ENCODE assay signal across 20 cellular contexts in genomic region chr11:2180775-2181370, GRCh38. TPM values are rescaled to one million over a fixed set of nuclear protein-coding genes. Genes with fewer than 3 reads are reported as not detected.
DNase-seq lines count a peak whose midpoint lies in the region; ATAC-seq, FAIRE-seq and TF ChIP-seq lines count a peak whose summit lies in the region.
"Had no signal": no experiment of that assay in that cellular context is flagged by ENCODE, and none has a peak within 500 bp of the region (broad histone marks: within the 10 kb centered on the region; RNA-seq: fewer than 3 reads in every experiment).

No MANE protein-coding gene starts in this region.

- H3K9me3 ChIP-seq in BLaER1 treated with 17β-estradiol and CSF1 and Interleukin-3, amounts not matched to agents 10 nM and 100 nM (replicated peaks in 1 of 11) = no peaks in the 10 kb centered on the region
- H3K9me3 ChIP-seq in HEK293 (ENCODE audit: control insufficient read depth, insufficient read depth, low read depth, low read length) (no peaks in the 10 kb centered on the region), keratinocyte (ENCODE audit: control insufficient read depth, low read depth, low read length) (no peaks in the 10 kb centered on the region), small intestine (ENCODE audit: control insufficient read depth, low read depth) (no peaks in the 10 kb centered on the region)
- H3K9me3 ChIP-seq: BE2C, SJCRH30 had no signal

- H3K4me2 ChIP-seq in BLaER1 treated with 17β-estradiol and CSF1 and Interleukin-3, amounts not matched to agents 10 nM and 100 nM = peak overlapping the region in 7 of 11 experiments; percentile 57 to 92 (median 76); a peak in 11 of 22 replicates
- H3K4me2 ChIP-seq in keratinocyte (ENCODE audit: control insufficient read depth, extremely low read depth, insufficient read depth, low read depth, low read length) = peak overlapping the region; percentile 51

- H3K4me1 ChIP-seq in BLaER1 treated with 17β-estradiol and CSF1 and Interleukin-3, amounts not matched to agents 10 nM and 100 nM = peaks cover 2 to 50% (median 38%) of the 10 kb centered on the region in 10 experiments; a peak in 16 of 20 replicates
- H3K4me1 ChIP-seq in HEK293 (ENCODE audit: control insufficient read depth, insufficient read depth, low read length) (no peaks in the 10 kb centered on the region), keratinocyte (ENCODE audit: control insufficient read depth, extremely low read depth, insufficient read depth, low read length) (peaks cover 68% of the 10 kb centered on the region), small intestine (ENCODE audit: control insufficient read depth in 2 of 2, insufficient read depth in 1 of 2, low read depth in 1 of 2, low read length in 1 of 2) (no peaks in the 10 kb centered on the region)

- no peak for TF ChIP-seq CTCF in HEK293 (tag by site-specific recombination; IDR thresholded peaks at IDR 0.05)
- no peak for TF ChIP-seq CTCF in RWPE1 (conservative IDR thresholded peaks at IDR 0.05; ENCODE audit: low read depth)
- no peak for TF ChIP-seq CTCF in keratinocyte (optimal IDR thresholded peaks at IDR 0.05 in 1 of 3, IDR thresholded peaks at IDR 0.05 in 1 of 3, conservative IDR thresholded peaks at IDR 0.05 in 1 of 3; ENCODE audit: extremely low read depth in 1 of 3, insufficient read depth in 2 of 3, low read length in 3 of 3)

- H3K79me2 ChIP-seq in keratinocyte (ENCODE audit: control insufficient read depth, insufficient read depth, low read length) = peaks cover 4% of the 10 kb centered on the region

- no peaks in the 10 kb centered on the region for H3K9me1 ChIP-seq in keratinocyte (ENCODE audit: control insufficient read depth, extremely low read depth, insufficient read depth, low read length)

- peaks cover 4% of the 10 kb centered on the region for H3K4me1 Mint-ChIP-seq in activated T-cell treated with anti-CD3 and anti-CD28 coated beads, Interleukin-2, amount 50 U/mL, for 72 hours (ENCODE audit: low read depth)

- peaks cover 0 to 21% (median 12%) of the 10 kb centered on the region in 11 experiments; a peak in 14 of 22 replicates for H3K27me3 ChIP-seq in BLaER1 treated with 17β-estradiol and CSF1 and Interleukin-3, amounts not matched to agents 10 nM and 100 nM
- H3K27me3 ChIP-seq in keratinocyte (ENCODE audit: control insufficient read depth, extremely low read depth, insufficient read depth, low read length) = no peaks in the 10 kb centered on the region
- peaks cover 0 to 5% of the 10 kb centered on the region in 2 donors for H3K27me3 ChIP-seq in small intestine (ENCODE audit: control insufficient read depth in 2 of 2, insufficient read depth in 2 of 2, low read length in 2 of 2)
- H3K27me3 ChIP-seq: BE2C had no signal

- WGBS in small intestine, 3 donors = 74 to 82% (median 80%) methylated on average over 10 to 11 of the region's 11 CpGs

- H4K20me1 ChIP-seq in BLaER1 treated with 17β-estradiol and CSF1 and Interleukin-3, amounts not matched to agents 10 nM and 100 nM = peaks cover 0 to 10% (median 0%) of the 10 kb centered on the region in 11 experiments; a peak in 5 of 22 replicates
- no peaks in the 10 kb centered on the region for H4K20me1 ChIP-seq in keratinocyte (ENCODE audit: control insufficient read depth, extremely low read depth, insufficient read depth, low read length)

- peak overlapping the region in 2 of 11 experiments; percentile 26 to 27; a peak in 2 of 22 replicates for H3K9ac ChIP-seq in BLaER1 treated with 17β-estradiol and CSF1 and Interleukin-3, amounts not matched to agents 10 nM and 100 nM
- H3K9ac ChIP-seq in keratinocyte (ENCODE audit: control insufficient read depth, extremely low read depth, insufficient read depth, low read length) = peak overlapping the region; percentile 53

- H3K27ac Mint-ChIP-seq in activated T-cell treated with anti-CD3 and anti-CD28 coated beads, Interleukin-2, amount 50 U/mL, for 72 hours = no peak overlapping the region
- H3K27ac Mint-ChIP-seq: CD8-positive, alpha-beta memory T cell had no signal

- H3K4me3 ChIP-seq in BLaER1 treated with 17β-estradiol and CSF1 and Interleukin-3, amounts not matched to agents 10 nM and 100 nM = no peak overlapping the region
- H3K4me3 ChIP-seq in HEK293 (ENCODE audit: low read depth, low read length) (no peak overlapping the region), keratinocyte (ENCODE audit: control insufficient read depth in 2 of 3, extremely low read depth in 1 of 3, insufficient read depth in 2 of 3, low read depth in 1 of 3, low read length in 3 of 3) (no peak overlapping the region), small intestine (ENCODE audit: low read depth in 1 of 2, low read length in 2 of 2) (no peak overlapping the region)
- H3K4me3 ChIP-seq: K562, SJCRH30 had no signal

- no peaks in the 10 kb centered on the region for H3K36me3 ChIP-seq in BLaER1 treated with 17β-estradiol and CSF1 and Interleukin-3, amounts not matched to agents 10 nM and 100 nM
- H3K36me3 ChIP-seq in HEK293 (ENCODE audit: control insufficient read depth in 2 of 2, insufficient read depth in 1 of 2, low read length in 2 of 2) (no peaks in the 10 kb centered on the region), keratinocyte (ENCODE audit: control insufficient read depth in 2 of 2, extremely low read depth in 1 of 2, insufficient read depth in 2 of 2, low read length in 2 of 2) (no peaks in the 10 kb centered on the region), small intestine (ENCODE audit: control insufficient read depth in 2 of 2, insufficient read depth in 2 of 2, low read length in 2 of 2) (no peaks in the 10 kb centered on the region)
- H3K36me3 ChIP-seq: BE2C, SJCRH30 had no signal

- peak; percentile 88 for DNase-seq in RWPE1 (ENCODE audit: low spot score)
- no peak for DNase-seq in keratinocyte (ENCODE audit: low read depth, low spot score)
- DNase-seq in NCI-H1092 treated with DMSO at 0.1 percent for 48 hours (lab: John Stamatoyannopoulos, UW) = no peak
- no peak for DNase-seq in activated T-cell treated with anti-CD3 and anti-CD28 coated beads, Interleukin-2, amount 50 U/mL, for 72 hours
- no peak for DNase-seq in small intestine
- DNase-seq: BE2C; CD8-positive, alpha-beta memory T cell; NCI-H1105; NCI-H187; NCI-H510A; NCI-H82; SJCRH30; SW 1271 had no signal

- no peaks in the 10 kb centered on the region for H3K36me3 Mint-ChIP-seq in activated T-cell treated with anti-CD3 and anti-CD28 coated beads, Interleukin-2, amount 50 U/mL, for 72 hours (ENCODE audit: insufficient read depth in 2 of 2)
- H3K36me3 Mint-ChIP-seq: CD8-positive, alpha-beta memory T cell had no signal

- no peak overlapping the region for H3K27ac ChIP-seq in BLaER1 treated with 17β-estradiol and CSF1 and Interleukin-3, amounts not matched to agents 10 nM and 100 nM
- no peak overlapping the region for H3K27ac ChIP-seq in HEK293 (ENCODE audit: extremely low read depth, low read depth, low read length)
- peak overlapping the region; percentile 99 for H3K27ac ChIP-seq in RWPE1
- peak overlapping the region; percentile 87 for H3K27ac ChIP-seq in keratinocyte (ENCODE audit: control insufficient read depth, insufficient read depth, low read length)
- H3K27ac ChIP-seq in small intestine (ENCODE audit: low read depth in 1 of 2, low read length in 1 of 2) = no peak overlapping the region
- H3K27ac ChIP-seq: SJCRH30 had no signal

- ATAC-seq in GM21723 (IDR thresholded peaks at IDR 0.05; ENCODE audit: unreplicated experiment) = no peak
- ATAC-seq in activated T-cell treated with anti-CD3 and anti-CD28 coated beads, Interleukin-2, amount 50 U/mL, for 72 hours (replicated peaks in 1 of 2) = no peak
- ATAC-seq: K562 had no signal

- dilution Hi-C loops in keratinocyte (cut with MboI; ENCODE audit: extremely low pct_ligation_motif_present, low sequenced_read_pairs) = no loop called here

- no peak overlapping the region for H3K4me3 Mint-ChIP-seq in activated T-cell treated with anti-CD3 and anti-CD28 coated beads, Interleukin-2, amount 50 U/mL, for 72 hours
- H3K4me3 Mint-ChIP-seq: CD8-positive, alpha-beta memory T cell had no signal

- H2AFZ ChIP-seq in keratinocyte (ENCODE audit: control insufficient read depth, low read length) = peak overlapping the region; percentile 32

- FAIRE-seq in keratinocyte (lab: Jason Lieb, UNC) (peak; percentile 83), small intestine (lab: Jason Lieb, UNC) (no peak)
- FAIRE-seq: H1, K562 had no signal

- POLR2A ChIA-PET in HEK293 (lab: Yijun Ruan, JAX) (no interaction called here), RWPE1 (lab: Yijun Ruan, JAX; ENCODE audit: low non-redundant PET) (no interaction called here)

- H3K9me3 Mint-ChIP-seq in activated T-cell treated with anti-CD3 and anti-CD28 coated beads, Interleukin-2, amount 50 U/mL, for 72 hours = no peaks in the 10 kb centered on the region
- H3K9me3 Mint-ChIP-seq: CD8-positive, alpha-beta memory T cell had no signal

- CTCF ChIA-PET in HEK293 (lab: Yijun Ruan, JAX) = interaction anchor here (1.3 kb wide), 1 partner anchor 240 kb away, joined by 3 read pairs; no protein-coding TSS in a partner anchor
- CTCF ChIA-PET in RWPE1 (lab: Yijun Ruan, JAX) = interaction anchor here (1.2 kb wide), 1 partner anchor 240 kb away, joined by 5 read pairs; no protein-coding TSS in a partner anchor

- peaks cover 9% of the 10 kb centered on the region for H3K27me3 Mint-ChIP-seq in activated T-cell treated with anti-CD3 and anti-CD28 coated beads, Interleukin-2, amount 50 U/mL, for 72 hours (ENCODE audit: low read depth)

RNA-seq across cellular contexts. Expression of gene TH, which starts 9.3 kb away (rescaled TPM):
- polyA plus RNA-seq in keratinocyte = 0.50 to 0.86 TPM (median 0.67 TPM) in 3 replicates
- not detected for polyA plus RNA-seq in keratinocyte (2011; ENCODE audit: low read depth)
- polyA plus RNA-seq in keratinocyte (2011; cell fraction: cytosol; rRNA removed) = 0.32 and 0.90 TPM in 2 replicates
- 1.2 and 2.6 TPM in 2 replicates for polyA plus RNA-seq in keratinocyte (2011; cell fraction: nucleus; rRNA removed)
- 0.31 and 1.4 TPM in 2 replicates for polyA plus RNA-seq in keratinocyte (2012; ENCODE audit: low replicate concordance)
- 0.16 to 0.43 TPM in 2 of 3 replicates, not detected in the other for polyA minus RNA-seq in keratinocyte
- polyA minus RNA-seq in keratinocyte (2011; cell fraction: cytosol; rRNA and poly(A)+ RNA removed) = 0.96 TPM
- 0.78 TPM in 1 of 2 replicates, not detected in the other for polyA minus RNA-seq in keratinocyte (2011; cell fraction: nucleus; rRNA and poly(A)+ RNA removed)
- not detected for total RNA-seq in activated T-cell treated with anti-CD3 and anti-CD28 coated beads, Interleukin-2, amount 50 U/mL, for 72 hours
- polyA plus RNA-seq in small intestine = 1 to 10 TPM in 1 of 3 donors, not detected in 2; 1.7 TPM
- total RNA-seq: CD8-positive, alpha-beta memory T cell; H1; K562; SJCRH30 had no signal
- polyA plus RNA-seq: AG04450; CD8-positive, alpha-beta memory T cell; K562 had no signal

RNA-seq across cellular contexts. Expression of gene INS, which starts 19.9 kb away (rescaled TPM):
- polyA plus RNA-seq in keratinocyte (not detected in 3 replicates), small intestine (100 to 1,000 TPM in 1 of 3 donors, 10 to 100 TPM in 1, under 1 TPM in 1; 0.58 to 124 (median 60.8) TPM)
- polyA plus RNA-seq in keratinocyte (2011; ENCODE audit: low read depth) = not detected
- polyA plus RNA-seq in keratinocyte (2011; cell fraction: cytosol; rRNA removed) = not detected in 2 replicates
- not detected in 2 replicates for polyA plus RNA-seq in keratinocyte (2011; cell fraction: nucleus; rRNA removed)
- polyA plus RNA-seq in keratinocyte (2012; ENCODE audit: low replicate concordance) = not detected in 2 replicates
- not detected in 3 replicates for polyA minus RNA-seq in keratinocyte
- not detected for polyA minus RNA-seq in keratinocyte (2011; cell fraction: cytosol; rRNA and poly(A)+ RNA removed)
- polyA minus RNA-seq in keratinocyte (2011; cell fraction: nucleus; rRNA and poly(A)+ RNA removed) = not detected in 2 replicates
- not detected for total RNA-seq in activated T-cell treated with anti-CD3 and anti-CD28 coated beads, Interleukin-2, amount 50 U/mL, for 72 hours
- total RNA-seq: CD8-positive, alpha-beta memory T cell; H1; K562; RPMI7951; SJCRH30 had no signal
- polyA plus RNA-seq: AG04450; CD8-positive, alpha-beta memory T cell; H1; K562 had no signal

RNA-seq across cellular contexts. Expression of gene IGF2, which starts 41.7 kb away (rescaled TPM):
- polyA plus RNA-seq in keratinocyte = 0.01 TPM in 2 of 3 replicates, not detected in the other
- 0.86 TPM for polyA plus RNA-seq in keratinocyte (2011; ENCODE audit: low read depth)
- polyA plus RNA-seq in keratinocyte (2011; cell fraction: cytosol; rRNA removed) = 0.02 and 0.08 TPM in 2 replicates
- 0.11 and 0.15 TPM in 2 replicates for polyA plus RNA-seq in keratinocyte (2011; cell fraction: nucleus; rRNA removed)
- polyA plus RNA-seq in keratinocyte (2012; ENCODE audit: low replicate concordance) = 0.63 and 1.9 TPM in 2 replicates
- polyA minus RNA-seq in keratinocyte = 0.85 TPM in 1 of 3 replicates, not detected in the others
- not detected for polyA minus RNA-seq in keratinocyte (2011; cell fraction: cytosol; rRNA and poly(A)+ RNA removed)
- 0.11 TPM in 1 of 2 replicates, not detected in the other for polyA minus RNA-seq in keratinocyte (2011; cell fraction: nucleus; rRNA and poly(A)+ RNA removed)
- total RNA-seq in activated T-cell treated with anti-CD3 and anti-CD28 coated beads, Interleukin-2, amount 50 U/mL, for 72 hours = 10 to 100 TPM in 1 of 2 donors, 1 to 10 TPM in 1; 2.0 to 40.4 TPM
- polyA plus RNA-seq in small intestine = 10 to 100 TPM in 1 of 3 donors, under 1 TPM in 2; 0.45 to 20.4 (median 0.81) TPM
- total RNA-seq: RPMI7951 had no signal
- polyA plus RNA-seq: CD8-positive, alpha-beta memory T cell; K562 had no signal

Comparison
In these comparisons a context has a peak if more than half of its experiments do, and no peak if none do; other contexts are left out.
1. H3K27ac ChIP-seq: peak in RWPE1 (single experiment) and keratinocyte (single experiment); none in BLaER1 treated with 17β-estradiol and CSF1 and Interleukin-3, amounts not matched to agents 10 nM and 100 nM (0 of 11), HEK293 (single experiment) and small intestine (0 of 2).